Comparison of ENCODE assay signal across 8 cellular contexts in the genomic region with DNA sequence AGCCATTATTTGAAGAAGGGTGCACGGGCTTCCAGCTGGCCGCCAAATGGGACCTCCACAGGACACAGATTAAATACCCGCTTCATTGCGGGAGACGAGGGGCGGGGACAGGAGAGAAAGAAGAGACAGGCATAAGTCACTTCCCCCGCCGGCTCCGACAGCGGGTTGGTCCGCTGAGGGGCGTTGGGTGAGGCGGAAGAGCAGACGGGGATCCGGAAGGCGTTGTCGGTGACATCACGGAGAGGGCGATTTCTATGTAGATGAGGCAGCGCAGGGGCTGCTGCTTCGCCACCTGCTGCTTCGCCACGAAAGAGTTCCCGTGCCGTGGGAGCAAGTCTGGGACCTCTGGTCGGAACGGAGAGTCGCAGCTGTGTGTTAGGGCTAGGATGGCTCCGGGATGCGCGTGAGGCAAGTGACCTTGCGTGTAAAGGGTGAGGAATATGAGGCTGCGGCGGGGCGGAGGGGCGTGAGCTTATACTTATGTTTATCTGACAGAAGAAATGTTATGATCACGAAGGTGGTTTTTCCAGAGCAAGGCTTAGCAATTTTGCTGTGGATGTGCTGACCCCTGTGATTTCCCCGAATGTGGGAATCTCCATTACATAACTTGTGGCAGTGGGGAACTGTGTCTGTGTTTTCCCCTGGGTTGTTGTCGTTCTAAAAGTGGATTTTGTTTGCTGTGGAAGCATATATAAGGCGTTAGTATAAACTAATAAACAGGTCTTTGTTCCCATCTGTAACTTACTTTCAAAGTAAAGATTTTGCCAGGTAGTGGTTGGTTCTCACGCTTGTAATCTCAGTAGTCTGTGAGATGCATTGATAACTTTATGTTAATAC. TPM values are rescaled to one million over a fixed set of nuclear protein-coding genes. Genes with fewer than 3 reads are reported as not detected.
DNase-seq lines count a peak whose midpoint lies in the region; ATAC-seq, FAIRE-seq and TF ChIP-seq lines count a peak whose summit lies in the region.
"Not testable (repeated sequence)": the region's sequence is repeated elsewhere in the genome, so short reads cannot be mapped to it uniquely, and the experiment has no call there.

No MANE protein-coding gene starts in this region.

- H3K27ac ChIP-seq in adipose tissue (ENCODE audit: low read depth, low read length) (peak overlapping the region; percentile 75), heart left ventricle (peak overlapping the region; percentile 71 to 97 (median 90)), pancreas (peak overlapping the region; percentile 88 to 96 (median 90)), thoracic aorta (peak overlapping the region; percentile 91 to 93)

- TF ChIP-seq CTCF in heart left ventricle (IDR thresholded peaks at IDR 0.05); pancreas (IDR thresholded peaks at IDR 0.05); thoracic aorta (IDR thresholded peaks at IDR 0.05): not testable (repeated sequence)

- H3K4me3 ChIP-seq in heart left ventricle, result peak overlapping the region; percentile 30 to 77 (median 57)
- H3K4me3 ChIP-seq in pancreas, result peak overlapping the region; percentile 11 to 45 (median 32)
- peak overlapping the region; percentile 85 for H3K4me3 ChIP-seq in thoracic aorta

- ATAC-seq in GM18498 (IDR thresholded peaks at IDR 0.05; ENCODE audit: unreplicated experiment) (peak; percentile 88), HG02870 (IDR thresholded peaks at IDR 0.05; ENCODE audit: unreplicated experiment) (peak; percentile 80), heart left ventricle (peak; percentile 94 to 99 (median 98)), pancreas (peak; percentile 92 to 95 (median 95)), thoracic aorta (ENCODE audit: insufficient number of reproducible peaks, low FRiP score, low read depth) (peak; percentile 72)

- not testable (repeated sequence) for FAIRE-seq in pancreas (lab: Jason Lieb, UNC)

- not testable (repeated sequence) for TF ChIP-seq POLR2A in heart left ventricle (IDR thresholded peaks at IDR 0.05)

- WGBS in adipose tissue, 3 donors, result 1 to 2% (median 1%) methylated on average over 38 to 40 of the region's 41 CpGs
- WGBS in heart left ventricle, 4 donors, result 0 to 2% (median 1%) methylated on average over 33 to 40 of the region's 41 CpGs
- WGBS in pancreas, 2 donors, result 0% methylated on average over 39 to 40 of the region's 41 CpGs

- not testable (repeated sequence) for H3K27me3 ChIP-seq in heart left ventricle; pancreas; thoracic aorta (replicated peaks; ENCODE audit: insufficient read depth)

- intact Hi-C loops in heart left ventricle (cut with DNase I); pancreas (cut with DNase I): not testable (repeated sequence)

- not testable (repeated sequence) for H3K9me3 ChIP-seq in heart left ventricle, pancreas, thoracic aorta

- H3K36me3 ChIP-seq in heart left ventricle, pancreas, thoracic aorta: not testable (repeated sequence)

- H3K4me1 ChIP-seq in heart left ventricle; pancreas; thoracic aorta (ENCODE audit: control insufficient read depth in 1 of 2, low read depth in 2 of 2): not testable (repeated sequence)

- DNase-seq in NCI-H1436 treated with DMSO at 0.1 percent for 48 hours (lab: John Stamatoyannopoulos, UW), result peak; percentile 10
- DNase-seq in T-helper 1 cell, result peak; percentile 82 to 93 (median 86)
- DNase-seq in heart left ventricle, result peak; percentile 86 to 93 (median 93)
- peak; percentile 84 to 90 (median 86) for DNase-seq in pancreas
- peak; percentile 83 for DNase-seq in thoracic aorta (ENCODE audit: low spot score)

RNA-seq across cellular contexts. Expression of gene PPIAL4C, which starts 52.9 kb away (rescaled TPM):
- polyA plus RNA-seq in adipose tissue (not detected), heart left ventricle (not detected), pancreas (under 1 TPM in 1 of 2 donors, not detected in 1; 0.42 TPM)
- total RNA-seq in heart left ventricle (not detected), pancreas (1 to 10 TPM in 1 of 6 donors, under 1 TPM in 2, not detected in 3; 0.35 to 1.1 (median 0.40) TPM), thoracic aorta (not detected)

Comparison
In these comparisons a context has a peak if more than half of its experiments do, and no peak if none do; other contexts are left out.
1. Peak in every context shown above with its lines: DNase-seq, ATAC-seq, H3K4me3 ChIP-seq and H3K27ac ChIP-seq.
2. DNase-seq: peak in every context shown above with its lines; median percentile 93 in heart left ventricle; 86 in T-helper 1 cell; 86 in pancreas; 83 in thoracic aorta; 10 in NCI-H1436 treated with DMSO at 0.1 percent for 48 hours.
3. H3K4me3 ChIP-seq: peak in every context shown above with its lines; median percentile 85 in thoracic aorta; 57 in heart left ventricle; 32 in pancreas.